Comparison of ENCODE assay signal across 26 cellular contexts in genomic region chr7:116650436-116650835, GRCh38.
"Had no signal": no experiment of that assay in that cellular context is flagged by ENCODE, and none has a peak within 500 bp of the region (broad histone marks: within the 10 kb centered on the region; RNA-seq: fewer than 3 reads in every experiment).

No MANE protein-coding gene starts in this region.

- H3K27me3 ChIP-seq: stomach, suprapubic skin, testis, thyroid gland, tibial artery, tibial nerve, transverse colon, upper lobe of left lung, upper lobe of right lung, uterus, vagina had no signal

- H3K36me3 ChIP-seq: stomach, suprapubic skin, thoracic aorta, thyroid gland, tibial artery, tibial nerve, transverse colon, upper lobe of left lung, upper lobe of right lung, uterus, vagina had no signal

- H3K4me1 ChIP-seq: stomach, testis, thyroid gland, tibial nerve, transverse colon, upper lobe of left lung, upper lobe of right lung, uterus, vagina had no signal

- DNase-seq: stimulated activated CD4-positive, alpha-beta T cell treated with anti-CD3 and anti-CD28 coated beads, Interleukin-2, amount 100 ng/mL, for 48 hours; stimulated activated CD4-positive, alpha-beta T cell treated with anti-CD3 and anti-CD28 coated beads, Interleukin-4, amount 100 ng/mL, for 1 hour; stimulated activated CD4-positive, alpha-beta T cell treated with anti-CD3 and anti-CD28 coated beads, Interleukin-4, amount 100 ng/mL, for 24 hours; stimulated activated CD4-positive, alpha-beta T cell treated with anti-CD3 and anti-CD28 coated beads, Interleukin-4, amount 100 ng/mL, for 4 hours; stimulated activated CD8-positive, alpha-beta memory T cell treated with anti-CD3 and anti-CD28 coated beads, Interleukin-4, amount 100 ng/mL, for 48 hours; stimulated activated naive B cell treated with anti-CD40 and anti-IgM and Interleukin-4, amounts not matched to agents 10 μg/mL and 1 μg/mL and 100 μg/mL, for 72 hours; stimulated activated naive CD4-positive, alpha-beta T cell; stimulated activated naive CD4-positive, alpha-beta T cell treated with Interleukin-2 at 50 U/mL for 16 hours; stimulated activated naive CD8-positive, alpha-beta T cell treated with anti-CD3 and anti-CD28 coated beads, Interleukin-15, amount 100 ng/mL, for 72 hours; stimulated activated naive CD8-positive, alpha-beta T cell treated with anti-CD3 and anti-CD28 coated beads, Interleukin-15, Interleukin-2, amounts not matched to agents 100 U/mL and 50 U/mL, for 24 hours; stomach; substantia nigra; testis; thyroid gland; tibial artery; transverse colon; trophoblast cell; upper lobe of left lung; upper lobe of right lung; uterus had no signal

- H3K9me3 ChIP-seq: stomach, suprapubic skin, testis, thoracic aorta, thyroid gland, tibial artery, tibial nerve, transverse colon, upper lobe of left lung, upper lobe of right lung, uterus, vagina had no signal

- H3K4me3 ChIP-seq: stomach, suprapubic skin, testis, thoracic aorta, thyroid gland, tibial artery, tibial nerve, transverse colon, upper lobe of left lung, upper lobe of right lung, uterus, vagina had no signal

- H3K27ac ChIP-seq: stomach, suprapubic skin, testis, thoracic aorta, thyroid gland, tibial artery, tibial nerve, transverse colon, upper lobe of left lung, upper lobe of right lung, uterus, vagina had no signal

- ATAC-seq: stimulated activated effector memory CD8-positive, alpha-beta T cell treated with anti-CD3 and anti-CD28 coated beads, Interleukin-12 subunit alpha, Interleukin-12 subunit beta, amount 100 ng/mL, for 72 hours; stimulated activated memory B cell treated with anti-CD40 and anti-IgM and Interleukin-4, amounts not matched to agents 10 μg/mL and 1 μg/mL and 100 μg/mL, for 72 hours; stimulated activated naive B cell treated with anti-CD40 and anti-IgM and Interleukin-4, amounts not matched to agents 10 μg/mL and 1 μg/mL and 100 μg/mL, for 72 hours; stimulated activated naive CD8-positive, alpha-beta T cell treated with anti-CD3 and anti-CD28 coated beads, Interleukin-15, amount 100 ng/mL, for 72 hours; stimulated activated naive CD8-positive, alpha-beta T cell treated with anti-CD3 and anti-CD28 coated beads, Interleukin-15, Interleukin-2, amounts not matched to agents 100 U/mL and 50 U/mL, for 24 hours; upper lobe of right lung had no signal
